In genomic region chr2:217672472-217672871, GRCh38 we compare ENCODE assay signal across 30 cellular contexts.
DNase-seq lines count a peak whose midpoint lies in the region; ATAC-seq and TF ChIP-seq lines count a peak whose summit lies in the region.
"Had no signal": no experiment of that assay in that cellular context is flagged by ENCODE, and none has a peak within 500 bp of the region (broad histone marks: within the 10 kb centered on the region; RNA-seq: fewer than 3 reads in every experiment).

No MANE protein-coding gene starts in this region.

- H3K27me3 Mint-ChIP-seq in type B pancreatic cell (no peaks in the 10 kb centered on the region), endothelial cell (ENCODE audit: unreplicated experiment) (no peaks in the 10 kb centered on the region), immature natural killer cell (ENCODE audit: low read depth in 3 of 3) (peaks cover 3 to 4% (median 3%) of the 10 kb centered on the region in 3 donors)
- H3K27me3 Mint-ChIP-seq: activated CD8-positive, alpha-beta memory T cell treated with anti-CD3 and anti-CD28 coated beads, Interleukin-2, amount 10 ng/mL, durations not matched to agents 7 days and 5 days; effector memory CD8-positive, alpha-beta T cell had no signal

- CTCF ChIA-PET in PC-3 (lab: Charles Lee), result no interaction called here

- no TSS peak for BruUV-seq in PC-3 (replicated peaks; lab: Mats Ljungman, UMichigan)

- H3K4me1 ChIP-seq in PC-3 (ENCODE audit: insufficient read depth, low read length) (no peaks in the 10 kb centered on the region), hepatocyte (ENCODE audit: insufficient read depth) (no peaks in the 10 kb centered on the region)
- H3K4me1 ChIP-seq: psoas muscle had no signal

- H3K36me3 ChIP-seq in PC-3 (ENCODE audit: low read depth, low read length) (no peaks in the 10 kb centered on the region), hepatocyte (replicated peaks; ENCODE audit: insufficient read depth, low read depth) (no peaks in the 10 kb centered on the region)

- H2AFZ ChIP-seq in PC-3 (ENCODE audit: low read length) (no peak overlapping the region), hepatocyte (no peak overlapping the region)

- POLR2A ChIA-PET in PC-3 (lab: Charles Lee; ENCODE audit: unreplicated experiment), result no interaction called here

- H3K27ac ChIP-seq in PC-3 (ENCODE audit: low read length) (no peak overlapping the region), hepatocyte (peak overlapping the region; percentile 62)
- H3K27ac ChIP-seq: psoas muscle had no signal

- H3K4me3 ChIP-seq in PC-3 (ENCODE audit: low read length) (no peak overlapping the region), hepatocyte (no peak overlapping the region)
- H3K4me3 ChIP-seq: lung, mucosa of descending colon, psoas muscle had no signal

- H3K4me3 Mint-ChIP-seq in type B pancreatic cell (peak overlapping the region; percentile 71), endothelial cell (ENCODE audit: unreplicated experiment) (no peak overlapping the region), immature natural killer cell (no peak overlapping the region)
- H3K4me3 Mint-ChIP-seq: activated CD8-positive, alpha-beta memory T cell treated with anti-CD3 and anti-CD28 coated beads, Interleukin-2, amount 10 ng/mL, durations not matched to agents 7 days and 5 days; activated naive CD8-positive, alpha-beta T cell treated with anti-CD3 and anti-CD28 coated beads, Interleukin-2, amount 10 ng/mL, durations not matched to agents 7 days and 5 days; activated T-cell treated with anti-CD3 and anti-CD28 coated beads, Interleukin-2, amount 50 U/mL, for 4 hours; effector memory CD8-positive, alpha-beta T cell; natural killer cell treated with Interleukin-12 subunit alpha and Interleukin-12 subunit beta and Interleukin-15 and Interleukin-18, amount 100 ng/mL, for 72 hours; T-helper 1 cell treated with Interleukin-12 subunit alpha and Interleukin-12 subunit beta and Interleukin-4 antibody, amounts not matched to agents 30 μg/mL and 1 μg/mL, for 36 hours had no signal

- H3K27me3 ChIP-seq in PC-3 (ENCODE audit: low read length) (no peaks in the 10 kb centered on the region), hepatocyte (no peaks in the 10 kb centered on the region)

- H3K4me1 Mint-ChIP-seq in type B pancreatic cell (ENCODE audit: unreplicated experiment) (no peaks in the 10 kb centered on the region), endothelial cell (ENCODE audit: unreplicated experiment) (no peaks in the 10 kb centered on the region), immature natural killer cell (no peaks in the 10 kb centered on the region)
- H3K4me1 Mint-ChIP-seq: activated CD8-positive, alpha-beta memory T cell treated with anti-CD3 and anti-CD28 coated beads, Interleukin-2, amount 10 ng/mL, durations not matched to agents 7 days and 5 days; activated naive CD8-positive, alpha-beta T cell treated with anti-CD3 and anti-CD28 coated beads, Interleukin-2, amount 10 ng/mL, durations not matched to agents 7 days and 5 days had no signal

- H3K9me2 ChIP-seq in PC-3 (replicated peaks; ENCODE audit: low read length) (no peaks in the 10 kb centered on the region), hepatocyte (replicated peaks; ENCODE audit: insufficient read depth) (no peaks in the 10 kb centered on the region)
- H3K9me2 ChIP-seq: SK-N-SH had no signal

- no peaks in the 10 kb centered on the region for H3F3A ChIP-seq in PC-3 (ENCODE audit: low read length, unreplicated experiment)

- peaks cover 10% of the 10 kb centered on the region for H3K9me3 Mint-ChIP-seq in type B pancreatic cell
- H3K9me3 Mint-ChIP-seq in endothelial cell (ENCODE audit: unreplicated experiment), result no peaks in the 10 kb centered on the region
- peaks cover 0 to 2% (median 0%) of the 10 kb centered on the region in 6 donors for H3K9me3 Mint-ChIP-seq in immature natural killer cell
- H3K9me3 Mint-ChIP-seq: activated T-cell treated with anti-CD3 and anti-CD28 coated beads, Interleukin-2, amount 50 U/mL, for 4 hours; natural killer cell treated with Interleukin-12 subunit alpha and Interleukin-12 subunit beta and Interleukin-15 and Interleukin-18, amount 100 ng/mL, for 72 hours had no signal

- ATAC-seq in PC-3 (no peak), HG02852 (IDR thresholded peaks at IDR 0.05; ENCODE audit: unreplicated experiment) (no peak)
- ATAC-seq: activated CD8-positive, alpha-beta memory T cell treated with anti-CD3 and anti-CD28 coated beads, Interleukin-2, amount 10 ng/mL, durations not matched to agents 7 days and 5 days; activated T-cell treated with anti-CD3 and anti-CD28 coated beads, Interleukin-2, amount 50 U/mL, for 4 hours; effector memory CD8-positive, alpha-beta T cell; mucosa of descending colon; psoas muscle; sciatic nerve had no signal

- H3K36me3 Mint-ChIP-seq in type B pancreatic cell (no peaks in the 10 kb centered on the region), endothelial cell (ENCODE audit: low read depth, unreplicated experiment) (no peaks in the 10 kb centered on the region), immature natural killer cell (no peaks in the 10 kb centered on the region)
- H3K36me3 Mint-ChIP-seq: activated CD8-positive, alpha-beta memory T cell treated with anti-CD3 and anti-CD28 coated beads, Interleukin-2, amount 10 ng/mL, durations not matched to agents 7 days and 5 days; natural killer cell treated with Interleukin-12 subunit alpha and Interleukin-12 subunit beta and Interleukin-15 and Interleukin-18, amount 100 ng/mL, for 72 hours had no signal

- intact Hi-C loops in PC-3 (cut with micrococcal nuclease), result no loop called here

- DNase-seq in DMS53 (lab: John Stamatoyannopoulos, UW) (peak; percentile 89), PC-3 (peak; percentile 45), hepatocyte (ENCODE audit: low spot score) (peak; percentile 27), type B pancreatic cell (ENCODE audit: extremely low spot score, unreplicated experiment) (no peak), endothelial cell (ENCODE audit: low spot score) (no peak), immature natural killer cell (no peak)
- DNase-seq: activated CD4-positive, alpha-beta T cell treated with anti-CD3 and anti-CD28 coated beads, Interleukin-2, amount 50 U/mL, for 4 hours; activated CD8-positive, alpha-beta memory T cell treated with anti-CD3 and anti-CD28 coated beads, Interleukin-2, amount 10 ng/mL, durations not matched to agents 7 days and 5 days; activated gamma-delta T cell treated with Interleukin-2 at 50 U/mL for 16 hours; activated naive CD8-positive, alpha-beta T cell treated with anti-CD3 and anti-CD28 coated beads, Interleukin-2, amount 10 ng/mL, durations not matched to agents 7 days and 5 days; activated T-cell treated with anti-CD3 and anti-CD28 coated beads, Interleukin-2, amount 50 U/mL, for 4 hours; caudate nucleus; DMS79; effector memory CD8-positive, alpha-beta T cell; GDM1; mucosa of descending colon; NCI-H1092; NCI-H1694 treated with DMSO at 0.1 percent for 48 hours; NCI-H2171 treated with DMSO at 0.1 percent for 48 hours; NCI-H526; occipital lobe; OCI-M1; psoas muscle; SK-N-SH; stimulated activated CD4-positive, alpha-beta T cell treated with anti-CD3 and anti-CD28 coated beads, Interleukin-4, amount 100 ng/mL, for 1 hour had no signal

- no peaks in the 10 kb centered on the region for H3K79me2 ChIP-seq in PC-3 (ENCODE audit: low read length)
- no peaks in the 10 kb centered on the region for H3K79me2 ChIP-seq in hepatocyte

- no peak for TF ChIP-seq CTCF in PC-3 (conservative IDR thresholded peaks at IDR 0.05; ENCODE audit: low read depth, low read length)
- no peak for TF ChIP-seq CTCF in hepatocyte (IDR thresholded peaks at IDR 0.05; ENCODE audit: poor library complexity)
- no peak for TF ChIP-seq CTCF in type B pancreatic cell (conservative IDR thresholded peaks at IDR 0.05)
- no peak for TF ChIP-seq CTCF in endothelial cell (IDR thresholded peaks at IDR 0.05; ENCODE audit: unreplicated experiment)

- peak overlapping the region; percentile 96 for H3K27ac Mint-ChIP-seq in type B pancreatic cell
- no peak overlapping the region for H3K27ac Mint-ChIP-seq in endothelial cell (ENCODE audit: unreplicated experiment)
- no peak overlapping the region for H3K27ac Mint-ChIP-seq in immature natural killer cell
- H3K27ac Mint-ChIP-seq: activated CD8-positive, alpha-beta memory T cell treated with anti-CD3 and anti-CD28 coated beads, Interleukin-2, amount 10 ng/mL, durations not matched to agents 7 days and 5 days; activated naive CD8-positive, alpha-beta T cell treated with anti-CD3 and anti-CD28 coated beads, Interleukin-2, amount 10 ng/mL, durations not matched to agents 7 days and 5 days; effector memory CD8-positive, alpha-beta T cell; natural killer cell treated with Interleukin-12 subunit alpha and Interleukin-12 subunit beta and Interleukin-15 and Interleukin-18, amount 100 ng/mL, for 72 hours; T-helper 1 cell treated with Interleukin-12 subunit alpha and Interleukin-12 subunit beta and Interleukin-4 antibody, amounts not matched to agents 30 μg/mL and 1 μg/mL, for 36 hours had no signal

- H3K4me2 ChIP-seq in PC-3 (ENCODE audit: low read length) (no peak overlapping the region), hepatocyte (no peak overlapping the region)
- H3K4me2 ChIP-seq: SK-N-SH had no signal

- no peak overlapping the region for H3K9ac ChIP-seq in PC-3 (ENCODE audit: low read length)
- H3K9ac ChIP-seq: SK-N-SH had no signal

- 69% methylated on average over 3 of the region's 3 CpGs for WGBS in hepatocyte (ENCODE audit: low lambda C conversion rate, missing lambda C conversion rate)

- no peaks in the 10 kb centered on the region for H3K9me3 ChIP-seq in PC-3 (ENCODE audit: low read length)
- H3K9me3 ChIP-seq in hepatocyte (ENCODE audit: low read depth), result no peaks in the 10 kb centered on the region
- H3K9me3 ChIP-seq: mucosa of descending colon, psoas muscle, SK-N-SH had no signal

- H4K20me1 ChIP-seq in PC-3 (ENCODE audit: low read length) (no peaks in the 10 kb centered on the region), hepatocyte (ENCODE audit: insufficient read depth, poor library complexity, severe bottlenecking) (no peaks in the 10 kb centered on the region)

Comparison
In these comparisons a context has a peak if more than half of its experiments do, and no peak if none do; other contexts are left out.
1. DNase-seq: peak in DMS53 (single experiment), PC-3 (single experiment) and hepatocyte (single experiment); none in type B pancreatic cell (single experiment), endothelial cell (single experiment) and immature natural killer cell (0 of 3).